Comparison of ENCODE assay signal across 10 cellular contexts in genomic region chr9:34463098-34463900, GRCh38. TPM values are rescaled to one million over a fixed set of nuclear protein-coding genes. Genes with fewer than 3 reads are reported as not detected.
DNase-seq lines count a peak whose midpoint lies in the region; ATAC-seq and TF ChIP-seq lines count a peak whose summit lies in the region.
"Had no signal": no experiment of that assay in that cellular context is flagged by ENCODE, and none has a peak within 500 bp of the region (broad histone marks: within the 10 kb centered on the region; RNA-seq: fewer than 3 reads in every experiment).

No MANE protein-coding gene starts in this region.

- H3K4me1 Mint-ChIP-seq in naive thymus-derived CD8-positive, alpha-beta T cell: peaks cover 4 to 16% (median 9%) of the 10 kb centered on the region in 4 donors

- no peaks in the 10 kb centered on the region for H3K9me3 Mint-ChIP-seq in naive thymus-derived CD8-positive, alpha-beta T cell

- H3K4me3 Mint-ChIP-seq in naive thymus-derived CD8-positive, alpha-beta T cell: no peak overlapping the region

- no peak overlapping the region for H3K27ac Mint-ChIP-seq in naive thymus-derived CD8-positive, alpha-beta T cell

- H3K36me3 Mint-ChIP-seq in naive thymus-derived CD8-positive, alpha-beta T cell: no peaks in the 10 kb centered on the region

- DNase-seq in AG09319 (ENCODE audit: extremely low read depth, low read depth) (peak; percentile 19), HS-5 (ENCODE audit: low read depth) (peak; percentile 92), middle frontal gyrus (ENCODE audit: extremely low spot score, low spot score) (peak; percentile 73), NCI-H524 treated with DMSO at 0.1 percent for 48 hours (lab: John Stamatoyannopoulos, UW) (no peak)
- peak; percentile 42 for DNase-seq in activated naive CD4-positive, alpha-beta T cell treated with anti-CD3 and anti-CD28 coated beads, Interleukin-2, amount 50 U/mL, for 16 hours
- no peak for DNase-seq in naive thymus-derived CD8-positive, alpha-beta T cell
- DNase-seq: NCI-H2227 treated with DMSO at 0.1 percent for 48 hours had no signal

- H3K27me3 Mint-ChIP-seq in naive thymus-derived CD8-positive, alpha-beta T cell: peaks cover 0 to 20% (median 0%) of the 10 kb centered on the region in 5 donors

- no peak for TF ChIP-seq CTCF in AG09319 (IDR thresholded peaks at IDR 0.05; ENCODE audit: low read depth, low read length)

- ATAC-seq in HG03025 (IDR thresholded peaks at IDR 0.05; ENCODE audit: low FRiP score, unreplicated experiment) (no peak), GM18867 (IDR thresholded peaks at IDR 0.05; ENCODE audit: unreplicated experiment) (no peak)
- no peak for ATAC-seq in naive thymus-derived CD8-positive, alpha-beta T cell

- POLR2A ChIA-PET in naive thymus-derived CD8-positive, alpha-beta T cell (lab: Charles Lee): interaction anchor here (0.7 kb wide), 1 partner anchor 84 kb away, joined by 3 read pairs; no protein-coding TSS in a partner anchor

RNA-seq across cellular contexts. Expression of gene DNAI1, which starts 4.7 kb away (rescaled TPM):
- total RNA-seq in naive thymus-derived CD8-positive, alpha-beta T cell: not detected
- not detected for polyA plus RNA-seq in naive thymus-derived CD8-positive, alpha-beta T cell
- polyA plus RNA-seq: esophagus had no signal

RNA-seq across cellular contexts. Expression of gene FAM219A, which starts 4.9 kb away (rescaled TPM):
- 10 to 100 TPM; 18.4 to 18.5 TPM for total RNA-seq in naive thymus-derived CD8-positive, alpha-beta T cell
- 1 to 10 TPM in 1 of 3 donors, under 1 TPM in 2; 0.59 to 1.1 (median 0.67) TPM for polyA plus RNA-seq in naive thymus-derived CD8-positive, alpha-beta T cell

RNA-seq across cellular contexts. Expression of gene ENHO, which starts 59.5 kb away (rescaled TPM):
- total RNA-seq in naive thymus-derived CD8-positive, alpha-beta T cell: under 1 TPM in 1 of 2 experiments, not detected in 1; 0.36 TPM
- under 1 TPM; 0.19 to 0.24 (median 0.21) TPM for polyA plus RNA-seq in naive thymus-derived CD8-positive, alpha-beta T cell

Comparison
In these comparisons a context has a peak if more than half of its experiments do, and no peak if none do; other contexts are left out.
1. DNase-seq: peak in AG09319 (single experiment), HS-5 (single experiment), activated naive CD4-positive, alpha-beta T cell treated with anti-CD3 and anti-CD28 coated beads, Interleukin-2, amount 50 U/mL, for 16 hours (single experiment) and middle frontal gyrus (single experiment); none in NCI-H524 treated with DMSO at 0.1 percent for 48 hours (single experiment) and naive thymus-derived CD8-positive, alpha-beta T cell (0 of 10).